In the genomic region with DNA sequence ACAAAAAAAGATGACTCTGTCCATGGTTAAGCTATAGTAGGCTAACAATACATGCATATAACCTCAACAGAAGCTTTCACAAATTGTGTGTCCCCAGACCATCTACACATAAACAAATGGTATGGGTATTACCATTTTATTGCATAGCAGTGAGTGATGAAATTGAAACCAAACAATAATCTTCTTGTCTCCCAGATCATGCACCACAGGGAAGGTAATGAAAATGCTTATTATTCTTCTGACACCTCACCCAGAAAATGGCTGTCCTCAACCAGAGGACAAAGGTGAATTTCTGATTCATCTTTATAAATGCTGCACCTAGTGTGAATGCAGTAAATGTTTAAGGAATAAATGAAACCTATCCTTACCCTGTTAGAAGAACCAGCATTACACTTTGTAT, we compare ENCODE assay signal across 1 cellular context.
TF ChIP-seq lines count a peak whose summit lies in the region.

No MANE protein-coding gene starts in this region.

TF ChIP-seq in SK-N-SH treated with all-trans-retinoic acid at 6 μM for 48 hours, 23 proteins besides CTCF, POLR2A, EP300 and RAD21 (continued from another document):
- TF ChIP-seq, protein P1, sequence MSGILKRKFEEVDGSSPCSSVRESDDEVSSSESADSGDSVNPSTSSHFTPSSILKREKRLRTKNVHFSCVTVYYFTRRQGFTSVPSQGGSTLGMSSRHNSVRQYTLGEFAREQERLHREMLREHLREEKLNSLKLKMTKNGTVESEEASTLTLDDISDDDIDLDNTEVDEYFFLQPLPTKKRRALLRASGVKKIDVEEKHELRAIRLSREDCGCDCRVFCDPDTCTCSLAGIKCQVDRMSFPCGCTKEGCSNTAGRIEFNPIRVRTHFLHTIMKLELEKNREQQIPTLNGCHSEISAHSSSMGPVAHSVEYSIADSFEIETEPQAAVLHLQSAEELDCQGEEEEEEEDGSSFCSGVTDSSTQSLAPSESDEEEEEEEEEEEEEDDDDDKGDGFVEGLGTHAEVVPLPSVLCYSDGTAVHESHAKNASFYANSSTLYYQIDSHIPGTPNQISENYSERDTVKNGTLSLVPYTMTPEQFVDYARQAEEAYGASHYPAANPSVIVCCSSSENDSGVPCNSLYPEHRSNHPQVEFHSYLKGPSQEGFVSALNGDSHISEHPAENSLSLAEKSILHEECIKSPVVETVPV (CRISPR knock-in tag; IDR thresholded peaks at IDR 0.05), result no peak
- no peak for TF ChIP-seq SNAI2 (CRISPR knock-in tag; IDR thresholded peaks at IDR 0.05)
- no peak for TF ChIP-seq PPARA (CRISPR knock-in tag; IDR thresholded peaks at IDR 0.05; ENCODE audit: borderline replicate concordance)
TF ChIP-seq in SK-N-SH treated with all-trans-retinoic acid at 6 μM for 48 hours: peak in this region for 0.
